8 cellular contexts compared by ENCODE assay signal in the genomic region with DNA sequence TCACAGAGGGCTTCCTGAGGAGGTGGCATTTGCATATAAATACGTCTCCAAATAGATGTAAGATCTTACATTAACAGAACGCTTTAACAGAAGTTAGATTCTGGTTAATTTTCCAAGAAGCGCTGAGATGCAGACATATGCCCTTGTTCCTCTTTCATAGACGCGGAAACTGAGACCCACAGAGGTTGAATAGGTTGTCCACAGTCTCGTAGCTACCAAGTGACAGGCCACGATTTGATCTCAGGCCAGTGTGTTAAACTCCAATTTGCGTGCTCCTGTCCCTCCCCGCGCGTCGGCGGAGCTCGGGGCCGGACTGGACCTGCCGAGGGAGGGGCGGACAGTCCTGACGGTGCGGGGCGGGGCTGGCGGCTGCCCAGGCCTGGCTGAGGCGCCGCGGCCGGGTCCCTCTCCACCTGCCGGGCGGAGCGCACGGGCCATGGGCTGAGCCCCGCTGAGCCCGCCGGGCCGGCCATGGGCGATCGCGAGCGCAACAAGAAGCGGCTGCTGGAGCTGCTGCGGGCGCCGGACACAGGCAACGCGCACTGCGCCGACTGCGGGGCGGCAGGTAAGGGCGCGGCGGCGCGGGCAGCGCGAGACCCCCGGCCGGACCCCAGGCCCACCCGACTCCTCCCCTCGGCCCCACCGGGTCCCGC. TPM values are rescaled to one million over a fixed set of nuclear protein-coding genes. Genes with fewer than 3 reads are reported as not detected.
DNase-seq lines count a peak whose midpoint lies in the region; TF ChIP-seq lines count a peak whose summit lies in the region.

A gene with protein sequence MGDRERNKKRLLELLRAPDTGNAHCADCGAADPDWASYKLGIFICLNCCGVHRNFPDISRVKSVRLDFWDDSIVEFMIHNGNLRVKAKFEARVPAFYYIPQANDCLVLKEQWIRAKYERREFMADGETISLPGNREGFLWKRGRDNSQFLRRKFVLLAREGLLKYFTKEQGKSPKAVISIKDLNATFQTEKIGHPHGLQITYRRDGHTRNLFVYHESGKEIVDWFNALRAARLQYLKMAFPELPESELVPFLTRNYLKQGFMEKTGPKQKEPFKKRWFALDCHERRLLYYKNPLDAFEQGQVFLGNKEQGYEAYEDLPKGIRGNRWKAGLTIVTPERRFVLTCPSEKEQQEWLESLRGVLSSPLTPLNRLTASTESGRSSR (plus strand): TSS at position 402 of the 653 bp plus-strand sequence. CDS start 70 bp downstream, at position 472.

- H3K36me3 ChIP-seq in breast epithelium (no peaks in the 10 kb centered on the region), skeletal muscle tissue (ENCODE audit: control insufficient read depth in 3 of 3, insufficient read depth in 3 of 3, low read length in 3 of 3) (no peaks in the 10 kb centered on the region)

- intact Hi-C loops in breast epithelium (cut with DNase I; ENCODE audit: low total_unique reads): no loop called here

- H3K9me3 ChIP-seq in breast epithelium (no peaks in the 10 kb centered on the region), skeletal muscle tissue (ENCODE audit: control insufficient read depth in 3 of 3, low read length in 3 of 3) (no peaks in the 10 kb centered on the region)

- peak in 2 of 3 experiments; percentile 31 to 40 for DNase-seq in NCI-H1417 (lab: John Stamatoyannopoulos, UW)
- DNase-seq in NCI-H1417 treated with DMSO at 0.1 percent for 48 hours (lab: John Stamatoyannopoulos, UW): no peak
- DNase-seq in NCI-H2227 treated with DMSO at 0.1 percent for 48 hours (lab: John Stamatoyannopoulos, UW): peak; percentile 6
- DNase-seq in breast epithelium (ENCODE audit: low spot score in 2 of 2): peak in 1 of 2 donors; percentile 22
- DNase-seq in islet precursor cell: peak; percentile 81
- no peak for DNase-seq in middle frontal gyrus (ENCODE audit: extremely low spot score, low spot score)
- DNase-seq in NCI-H1694 treated with DMSO at 0.1 percent for 48 hours (lab: John Stamatoyannopoulos, UW): no peak

- H3K4me3 ChIP-seq in breast epithelium (peak within 1 kb of the TSS; percentile 55 to 77 (median 61)), skeletal muscle tissue (ENCODE audit: low read length in 3 of 3) (peak within 1 kb of the TSS; percentile 46 to 52 (median 49))

- H3K27ac ChIP-seq in breast epithelium (peak within 1 kb of the TSS in 1 of 2 donors; percentile 26), skeletal muscle tissue (ENCODE audit: low read depth, low read length) (peak within 1 kb of the TSS; percentile 36)

- H3K4me1 ChIP-seq in breast epithelium (peaks cover 0 to 10% of the 10 kb centered on the region in 2 donors), skeletal muscle tissue (ENCODE audit: control insufficient read depth in 3 of 3, insufficient read depth in 3 of 3, low read length in 3 of 3) (peaks cover 0 to 9% (median 5%) of the 10 kb centered on the region in 3 donors)

- TF ChIP-seq POLR2A in breast epithelium (IDR thresholded peaks at IDR 0.05): no peak

- TF ChIP-seq CTCF in breast epithelium (IDR thresholded peaks at IDR 0.05): no peak

- H3K27me3 ChIP-seq in breast epithelium (peaks cover 5 to 22% of the 10 kb centered on the region in 2 donors), skeletal muscle tissue (ENCODE audit: control insufficient read depth in 3 of 3, insufficient read depth in 3 of 3, low read length in 3 of 3) (peaks cover 35 to 41% (median 39%) of the 10 kb centered on the region in 3 donors)

- peak within 1 kb of the TSS in 2 of 3 donors; percentile 33 to 43 for H3K9ac ChIP-seq in skeletal muscle tissue (ENCODE audit: low read depth in 1 of 3, low read length in 3 of 3)

RNA-seq across cellular contexts. Expression of the gene that starts here (rescaled TPM):
- total RNA-seq in breast epithelium: 10 to 100 TPM in 2 of 3 donors, 1 to 10 TPM in 1; 7.5 to 40.0 (median 12.3) TPM
- 9.4 TPM for total RNA-seq in skeletal muscle tissue

Comparison
In these comparisons a context has a peak if more than half of its experiments do, and no peak if none do; other contexts are left out.
1. DNase-seq: peak in NCI-H1417 (2 of 3), NCI-H2227 treated with DMSO at 0.1 percent for 48 hours (single experiment) and islet precursor cell (single experiment); none in NCI-H1417 treated with DMSO at 0.1 percent for 48 hours (single experiment), middle frontal gyrus (single experiment) and NCI-H1694 treated with DMSO at 0.1 percent for 48 hours (single experiment).